In the genomic region with DNA sequence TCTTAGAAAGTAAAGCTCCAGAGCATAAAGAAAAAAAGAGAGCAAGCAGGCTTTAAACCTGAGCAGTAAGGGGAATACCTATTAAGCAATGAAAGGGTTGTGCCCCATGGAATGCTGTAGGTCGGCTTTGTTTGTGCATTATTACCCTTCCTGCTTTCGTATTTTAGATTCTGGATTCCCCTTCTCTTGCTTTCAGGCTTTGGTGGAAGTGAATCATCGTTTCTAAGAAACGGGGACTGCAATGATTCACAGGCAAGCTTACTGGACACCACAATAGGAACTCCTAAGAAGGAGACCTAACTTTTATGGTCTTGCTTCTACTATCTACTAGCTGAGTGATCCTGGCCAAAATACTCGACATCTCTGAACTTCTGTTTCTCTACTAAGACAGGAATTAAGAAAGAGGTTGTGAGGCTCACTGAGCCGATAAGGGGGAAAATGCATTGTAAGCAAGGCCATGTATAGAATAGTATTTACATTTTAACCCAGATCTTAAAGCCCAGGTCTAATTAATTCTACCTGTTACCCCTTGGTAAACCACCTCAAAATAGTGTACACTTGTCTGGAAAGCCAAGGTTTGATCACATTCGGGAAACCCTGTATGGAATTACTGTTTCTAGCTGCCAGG, we compare ENCODE assay signal across 8 cellular contexts. TPM values are rescaled to one million over a fixed set of nuclear protein-coding genes. Genes with fewer than 3 reads are reported as not detected.
A peak's percentile ranks its signal among the peaks of the same experiment; 100 is the strongest.
DNase-seq lines count a peak whose midpoint lies in the region; ATAC-seq, FAIRE-seq and TF ChIP-seq lines count a peak whose summit lies in the region.

No MANE protein-coding gene starts in this region.

- ATAC-seq in HG02763 (IDR thresholded peaks at IDR 0.05; ENCODE audit: unreplicated experiment) = peak; percentile 28

- no peaks in the 10 kb centered on the region for H3K9me3 ChIP-seq in prostate gland

- TF ChIP-seq POLR2A in prostate gland (IDR thresholded peaks at IDR 0.05) = no peak

- no peak overlapping the region for H3K27ac ChIP-seq in prostate gland

- peak; percentile 92 for FAIRE-seq in RCC 7860 (lab: Jason Lieb, UNC)

- intact Hi-C loops in prostate gland (cut with DNase I) = no loop called here

- no peaks in the 10 kb centered on the region for H3K27me3 ChIP-seq in prostate gland (replicated peaks; ENCODE audit: insufficient read depth)

- no peaks in the 10 kb centered on the region for H3K4me1 ChIP-seq in prostate gland (replicated peaks)

- TF ChIP-seq CTCF in prostate gland (IDR thresholded peaks at IDR 0.05) = no peak

- no peak overlapping the region for H3K4me3 ChIP-seq in prostate gland

- DNase-seq in activated CD4-positive, alpha-beta T cell treated with anti-CD3 and anti-CD28 coated beads for 4 hours = peak; percentile 5 to 9
- no peak for DNase-seq in activated CD4-positive, alpha-beta T cell treated with anti-CD3 and anti-CD28 coated beads, Interleukin-2, amount 50 U/mL, for 4 hours
- DNase-seq in RCC 7860 (ENCODE audit: low spot score) (peak; percentile 87), dermis microvascular lymphatic vessel endothelial cell (ENCODE audit: low read depth in 2 of 2) (peak; percentile 59 to 93), prostate gland (ENCODE audit: low spot score) (peak; percentile 25), ureter (ENCODE audit: low spot score) (no peak), anterior cingulate cortex (lab: John Stamatoyannopoulos, UW) (no peak)

- WGBS in prostate gland = 23% methylated on average over 7 of the region's 7 CpGs

- no peaks in the 10 kb centered on the region for H3K36me3 ChIP-seq in prostate gland

RNA-seq across cellular contexts. Expression of a gene that starts 1.2 kb away (rescaled TPM):
- total RNA-seq in dermis microvascular lymphatic vessel endothelial cell (25.4 and 31.8 TPM in 2 replicates), prostate gland (1 to 10 TPM; 2.0 to 2.5 TPM), ureter (7.6 TPM)

Comparison
In these comparisons a context has a peak if more than half of its experiments do, and no peak if none do; other contexts are left out.
1. DNase-seq: peak in activated CD4-positive, alpha-beta T cell treated with anti-CD3 and anti-CD28 coated beads for 4 hours (2 of 2), RCC 7860 (single experiment), dermis microvascular lymphatic vessel endothelial cell (2 of 2) and prostate gland (single experiment); none in activated CD4-positive, alpha-beta T cell treated with anti-CD3 and anti-CD28 coated beads, Interleukin-2, amount 50 U/mL, for 4 hours (0 of 2), ureter (single experiment) and anterior cingulate cortex (0 of 58).